ENCODE assay signal across 9 cellular contexts in genomic region chr3:123586966-123587365, GRCh38. TPM values are rescaled to one million over a fixed set of nuclear protein-coding genes. Genes with fewer than 3 reads are reported as not detected.
A peak's percentile ranks its signal among the peaks of the same experiment; 100 is the strongest.
DNase-seq lines count a peak whose midpoint lies in the region; ATAC-seq, FAIRE-seq and TF ChIP-seq lines count a peak whose summit lies in the region.
"Had no signal": no experiment of that assay in that cellular context is flagged by ENCODE, and none has a peak within 500 bp of the region (broad histone marks: within the 10 kb centered on the region; RNA-seq: fewer than 3 reads in every experiment).

No MANE protein-coding gene starts in this region.

- no peaks in the 10 kb centered on the region for H3K27me3 Mint-ChIP-seq in nephron (ENCODE audit: low read depth)

- 0 out of 2 replicates have a peak, but pooled peaks cover 2% of the 10 kb centered on the region for H4K20me1 ChIP-seq in DND-41 (ENCODE audit: insufficient read depth, low read length)

- peak overlapping the region in 2 of 3 experiments; percentile 57 to 60 for H3K27ac Mint-ChIP-seq in nephron

- no peak for TF ChIP-seq CTCF in DND-41 (IDR thresholded peaks at IDR 0.05; ENCODE audit: borderline replicate concordance, extremely low read depth, low read length, poor library complexity, severe bottlenecking)
- TF ChIP-seq CTCF in choroid plexus epithelial cell (conservative IDR thresholded peaks at IDR 0.05; ENCODE audit: low read depth, low read length): no peak
- TF ChIP-seq CTCF in nephron (IDR thresholded peaks at IDR 0.05; ENCODE audit: unreplicated experiment in 3 of 3): no peak
- TF ChIP-seq CTCF in BE2C (IDR thresholded peaks at IDR 0.05; ENCODE audit: low read depth, low read length): no peak

- H3K9me3 ChIP-seq in DND-41 (ENCODE audit: insufficient read depth, low read length, severe bottlenecking) (peaks cover 26% of the 10 kb centered on the region), BE2C (peaks cover 14% of the 10 kb centered on the region)

- DNase-seq in DND-41 (no peak), M059J (ENCODE audit: low read depth) (peak; percentile 88), choroid plexus epithelial cell (ENCODE audit: low read depth) (peak; percentile 74), RPMI8226 (no peak), BE2C (no peak), urothelium cell line (ENCODE audit: low spot score) (no peak)
- DNase-seq: activated CD4-positive, alpha-beta T cell treated with anti-CD3 and anti-CD28 coated beads for 1 hour had no signal

- no peak for FAIRE-seq in urothelium cell line (lab: Jason Lieb, UNC)

- H3K4me1 Mint-ChIP-seq in nephron: peaks cover 18% of the 10 kb centered on the region

- H3K4me3 ChIP-seq in DND-41 (ENCODE audit: low read depth in 1 of 2, low read length in 2 of 2) (peak overlapping the region in 1 of 2 experiments; percentile 85; a peak in 1 of 4 replicates), choroid plexus epithelial cell (ENCODE audit: low read depth, low read length) (no peak overlapping the region), BE2C (ENCODE audit: low read depth, low read length) (no peak overlapping the region; the same call in 1 of the 2 replicates)

- peaks cover 37% of the 10 kb centered on the region for H3K79me2 ChIP-seq in DND-41 (ENCODE audit: insufficient read depth, low read length)

- no peak overlapping the region for H3K27ac ChIP-seq in DND-41 (ENCODE audit: low read length)

- 0 out of 2 replicates have a peak overlapping the region, but pooled peaks have one; percentile 69 for H3K9ac ChIP-seq in DND-41 (ENCODE audit: low read depth, low read length)

- H3K9me3 Mint-ChIP-seq in nephron: peaks cover 7% of the 10 kb centered on the region

- ATAC-seq in DND-41 (ENCODE audit: insufficient read depth, low read depth): no peak
- ATAC-seq in GM21390 (IDR thresholded peaks at IDR 0.05; ENCODE audit: unreplicated experiment): no peak

- H3K27me3 ChIP-seq in DND-41 (ENCODE audit: insufficient read depth, low read length, poor library complexity): no peaks in the 10 kb centered on the region
- no peaks in the 10 kb centered on the region for H3K27me3 ChIP-seq in BE2C

- H3K4me3 Mint-ChIP-seq in nephron: peak overlapping the region; percentile 50 to 76 (median 58)

- H2AFZ ChIP-seq in DND-41 (ENCODE audit: low read depth, low read length): no peak overlapping the region

- H3K36me3 ChIP-seq in DND-41 (ENCODE audit: insufficient read depth, low read length) (peaks cover 43% of the 10 kb centered on the region), BE2C (peaks cover 19% of the 10 kb centered on the region)

- H3K36me3 Mint-ChIP-seq in nephron (ENCODE audit: low read depth): peaks cover 35% of the 10 kb centered on the region

- peaks cover 38% of the 10 kb centered on the region for H3K4me1 ChIP-seq in DND-41 (ENCODE audit: insufficient read depth, low read length)
- no peaks in the 10 kb centered on the region for H3K4me1 ChIP-seq in BE2C

- H3K4me2 ChIP-seq in DND-41 (ENCODE audit: insufficient read depth, low read length): peak overlapping the region; percentile 86

RNA-seq across cellular contexts. Expression of gene HACD2, which starts 2.1 kb away (rescaled TPM):
- 43.4 and 63.9 TPM in 2 replicates for total RNA-seq in M059J (2014; rRNA removed; shearing (Covaris generic))
- polyA plus RNA-seq in BE2C (2012; ENCODE audit: insufficient read depth, insufficient read length, low read depth): 42.2 TPM

Comparison
In these comparisons a context has a peak if more than half of its experiments do, and no peak if none do; other contexts are left out.
1. DNase-seq: peak in M059J (single experiment) and choroid plexus epithelial cell (single experiment); none in DND-41 (single experiment), RPMI8226 (single experiment), BE2C (single experiment) and urothelium cell line (single experiment).